ENCODE assay signal across 16 cellular contexts in genomic region chr5:31944683-31945445, GRCh38.
DNase-seq lines count a peak whose midpoint lies in the region; ATAC-seq and TF ChIP-seq lines count a peak whose summit lies in the region.
"Had no signal": no experiment of that assay in that cellular context is flagged by ENCODE, and none has a peak within 500 bp of the region (broad histone marks: within the 10 kb centered on the region; RNA-seq: fewer than 3 reads in every experiment).

No MANE protein-coding gene starts in this region.

- H3K4me3 Mint-ChIP-seq in chondrocyte (ENCODE audit: unreplicated experiment), result no peak overlapping the region
- H3K4me3 Mint-ChIP-seq: CD8-positive, alpha-beta memory T cell; stimulated activated naive CD8-positive, alpha-beta T cell treated with anti-CD3 and anti-CD28 coated beads, Interleukin-15, Interleukin-2, amounts not matched to agents 100 ng/mL and 50 ng/mL, for 24 hours; T-cell had no signal

- peaks cover 0 to 95% (median 25%) of the 10 kb centered on the region in 3 donors for H3K4me1 ChIP-seq in esophagus squamous epithelium
- H3K4me1 ChIP-seq in suprapubic skin, result peaks cover 57% of the 10 kb centered on the region

- DNase-seq in NCI-H2029 (lab: John Stamatoyannopoulos, UW), result peak; percentile 48
- no peak for DNase-seq in NCI-H2029 treated with DMSO at 0.1 percent for 48 hours (lab: John Stamatoyannopoulos, UW)
- DNase-seq in NCI-H345 treated with DMSO at 0.1 percent for 48 hours (lab: John Stamatoyannopoulos, UW; ENCODE audit: unreplicated experiment), result peak; percentile 74
- DNase-seq in esophagus squamous epithelium (lab: John Stamatoyannopoulos, UW), result no peak
- DNase-seq in suprapubic skin (ENCODE audit: low spot score in 2 of 2), result no peak
- no peak for DNase-seq in NCI-H1092 treated with DMSO at 0.1 percent for 48 hours (lab: John Stamatoyannopoulos, UW)
- DNase-seq in chondrocyte (ENCODE audit: low spot score), result no peak
- DNase-seq: amygdala; CD8-positive, alpha-beta memory T cell; dermis blood vessel endothelial cell; GOT3; NCI-H1694; OCI-M1; T-cell had no signal

- H3K36me3 ChIP-seq in esophagus squamous epithelium (no peaks in the 10 kb centered on the region), suprapubic skin (no peaks in the 10 kb centered on the region)

- H3K4me3 ChIP-seq in esophagus squamous epithelium, result no peak overlapping the region
- H3K4me3 ChIP-seq in suprapubic skin, result no peak overlapping the region

- no peak overlapping the region for H3K27ac Mint-ChIP-seq in chondrocyte (ENCODE audit: unreplicated experiment)
- H3K27ac Mint-ChIP-seq: CD8-positive, alpha-beta memory T cell; stimulated activated naive CD8-positive, alpha-beta T cell treated with anti-CD3 and anti-CD28 coated beads, Interleukin-15, Interleukin-2, amounts not matched to agents 100 ng/mL and 50 ng/mL, for 24 hours; T-cell had no signal

- H3K27ac ChIP-seq in esophagus squamous epithelium (peak overlapping the region in 3 of 4 donors; percentile 1 to 46 (median 45)), suprapubic skin (peak overlapping the region; percentile 52)

- no peaks in the 10 kb centered on the region for H3K27me3 Mint-ChIP-seq in chondrocyte (ENCODE audit: low read depth)
- H3K27me3 Mint-ChIP-seq: stimulated activated naive CD8-positive, alpha-beta T cell treated with anti-CD3 and anti-CD28 coated beads, Interleukin-15, Interleukin-2, amounts not matched to agents 100 ng/mL and 50 ng/mL, for 24 hours; T-cell had no signal

- H3K27me3 ChIP-seq in esophagus squamous epithelium, result no peaks in the 10 kb centered on the region
- H3K27me3 ChIP-seq in suprapubic skin, result no peaks in the 10 kb centered on the region

- H3K9me3 ChIP-seq in esophagus squamous epithelium (no peaks in the 10 kb centered on the region), suprapubic skin (no peaks in the 10 kb centered on the region)

- TF ChIP-seq EP300 in suprapubic skin (IDR thresholded peaks at IDR 0.05), result no peak

- no peak for TF ChIP-seq CTCF in esophagus squamous epithelium (IDR thresholded peaks at IDR 0.05)
- no peak for TF ChIP-seq CTCF in suprapubic skin (IDR thresholded peaks at IDR 0.05)
- no peak for TF ChIP-seq CTCF in chondrocyte (IDR thresholded peaks at IDR 0.05)

- no peak for TF ChIP-seq POLR2A in esophagus squamous epithelium (IDR thresholded peaks at IDR 0.05)
- TF ChIP-seq POLR2A in suprapubic skin (IDR thresholded peaks at IDR 0.05), result no peak

- WGBS in esophagus squamous epithelium, 2 donors, result 50 to 70% methylated on average over 8 to 13 of the region's 13 CpGs
- WGBS in suprapubic skin, result 94% methylated on average over 6 of the region's 13 CpGs

- intact Hi-C loops in esophagus squamous epithelium (cut with DNase I), result no loop called here

- H3K36me3 Mint-ChIP-seq in chondrocyte (ENCODE audit: low read depth), result no peaks in the 10 kb centered on the region
- H3K36me3 Mint-ChIP-seq: CD8-positive, alpha-beta memory T cell; T-cell had no signal

- ATAC-seq in HG02973 (IDR thresholded peaks at IDR 0.05; ENCODE audit: unreplicated experiment), result no peak
- ATAC-seq: T-cell had no signal

- H3K9me3 Mint-ChIP-seq in chondrocyte (ENCODE audit: low read depth), result no peaks in the 10 kb centered on the region
- H3K9me3 Mint-ChIP-seq: stimulated activated naive CD8-positive, alpha-beta T cell treated with anti-CD3 and anti-CD28 coated beads, Interleukin-15, Interleukin-2, amounts not matched to agents 100 ng/mL and 50 ng/mL, for 24 hours; T-cell had no signal

- peaks cover 26% of the 10 kb centered on the region for H3K4me1 Mint-ChIP-seq in chondrocyte (ENCODE audit: low read depth)
- H3K4me1 Mint-ChIP-seq: CD8-positive, alpha-beta memory T cell had no signal

Comparison
In these comparisons a context has a peak if more than half of its experiments do, and no peak if none do; other contexts are left out.
1. DNase-seq: peak in NCI-H2029 (single experiment) and NCI-H345 treated with DMSO at 0.1 percent for 48 hours (single experiment); none in NCI-H2029 treated with DMSO at 0.1 percent for 48 hours (single experiment), esophagus squamous epithelium (single experiment), suprapubic skin (0 of 2), NCI-H1092 treated with DMSO at 0.1 percent for 48 hours (single experiment) and chondrocyte (single experiment).